ENCODE assay signal across 27 cellular contexts in the genomic region with DNA sequence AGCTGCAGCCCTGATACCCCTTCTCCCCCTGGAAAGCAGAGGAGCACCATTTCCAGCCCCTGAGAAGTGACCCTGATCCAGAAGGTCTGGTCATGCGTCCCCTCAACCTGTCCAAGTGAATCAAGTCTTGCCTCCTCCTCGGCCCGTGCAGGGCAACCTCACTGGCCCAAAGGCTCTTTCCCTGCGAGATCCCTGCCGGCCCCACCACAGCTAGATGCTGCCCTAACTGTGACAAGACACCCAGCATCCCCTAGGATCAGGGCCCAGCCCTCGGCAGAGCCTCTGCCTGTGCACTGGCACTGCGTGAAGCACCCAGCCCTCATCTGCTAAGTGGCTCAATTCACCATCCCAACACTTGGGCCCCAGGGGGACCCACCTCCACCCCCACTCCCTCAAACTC.
"Had no signal": no experiment of that assay in that cellular context is flagged by ENCODE, and none has a peak within 500 bp of the region (broad histone marks: within the 10 kb centered on the region; RNA-seq: fewer than 3 reads in every experiment).

No MANE protein-coding gene starts in this region.

- H2AFZ ChIP-seq: parathyroid adenoma had no signal

- H3K27me3 Mint-ChIP-seq: activated CD4-positive, alpha-beta T cell treated with anti-CD3 and anti-CD28 coated beads for 36 hours had no signal

- ATAC-seq: activated CD4-positive, alpha-beta T cell treated with anti-CD3 and anti-CD28 coated beads for 36 hours; activated CD8-positive, alpha-beta memory T cell treated with anti-CD3 and anti-CD28 coated beads, Interleukin-2, amount 10 ng/mL, durations not matched to agents 7 days and 5 days; activated CD8-positive, alpha-beta T cell treated with anti-CD3 and anti-CD28 coated beads, Interleukin-2, amount 10 ng/mL, durations not matched to agents 7 days and 5 days; activated T-cell treated with anti-CD3 and anti-CD28 coated beads, Interleukin-2, amount 50 U/mL, for 72 hours; right cardiac atrium; stimulated activated effector memory CD8-positive, alpha-beta T cell treated with anti-CD3 and anti-CD28 coated beads, Interleukin-12 subunit alpha, Interleukin-12 subunit beta, amount 100 ng/mL, for 72 hours had no signal

- DNase-seq: activated B cell treated with CpG ODN at 0.5 μM for 24 hours; activated CD4-positive, alpha-beta T cell treated with anti-CD3 and anti-CD28 coated beads for 36 hours; activated CD8-positive, alpha-beta memory T cell treated with anti-CD3 and anti-CD28 coated beads, Interleukin-2, amount 10 ng/mL, durations not matched to agents 7 days and 5 days; activated CD8-positive, alpha-beta T cell treated with anti-CD3 and anti-CD28 coated beads, Interleukin-2, amount 10 ng/mL, durations not matched to agents 7 days and 5 days; activated effector memory CD4-positive, alpha-beta T cell treated with anti-CD3 and anti-CD28 coated beads, Interleukin-2, amount 50 U/mL, for 16 hours; activated naive CD4-positive, alpha-beta T cell treated with anti-CD3 and anti-CD28 coated beads, Interleukin-2, amount 10 ng/mL, durations not matched to agents 7 days and 5 days; activated naive CD8-positive, alpha-beta T cell treated with anti-CD3 and anti-CD28 coated beads, Interleukin-2, amount 10 ng/mL, durations not matched to agents 7 days and 5 days; activated T-cell treated with anti-CD3 and anti-CD28 coated beads, Interleukin-2, amount 50 U/mL, for 72 hours; brain microvascular endothelial cell; central memory CD4-positive, alpha-beta T cell; esophagus squamous epithelium; foreskin melanocyte; mammary epithelial cell; nucleus accumbens; stimulated activated CD4-positive, alpha-beta T cell treated with anti-CD3 and anti-CD28 coated beads, Interleukin-4, amount 100 ng/mL, for 24 hours; thyroid gland; upper lobe of left lung had no signal

- FAIRE-seq: astrocyte had no signal

- H3K4me3 ChIP-seq: esophagus squamous epithelium, thyroid gland, upper lobe of left lung, vagina had no signal

- H3K36me3 ChIP-seq: brain microvascular endothelial cell, esophagus squamous epithelium, thyroid gland, upper lobe of left lung, vagina had no signal

- H3K9me3 Mint-ChIP-seq: activated naive CD4-positive, alpha-beta T cell treated with anti-CD3 and anti-CD28 coated beads, Interleukin-2, amount 10 ng/mL, durations not matched to agents 7 days and 5 days; activated naive CD8-positive, alpha-beta T cell treated with anti-CD3 and anti-CD28 coated beads, Interleukin-2, amount 10 ng/mL, durations not matched to agents 7 days and 5 days; dendritic cell treated with granulocyte-macrophage colony-stimulating factor and Interleukin-4, amounts not matched to agents 40 ng/mL and 50 ng/mL, for 4 days; stimulated activated effector memory CD8-positive, alpha-beta T cell treated with anti-CD3 and anti-CD28 coated beads, Interleukin-12 subunit alpha, Interleukin-12 subunit beta, amount 100 ng/mL, for 72 hours; stimulated activated naive CD8-positive, alpha-beta T cell treated with anti-CD3 and anti-CD28 coated beads, Interleukin-15, Interleukin-2, amounts not matched to agents 100 ng/mL and 50 ng/mL, for 24 hours; T-helper 1 cell treated with Interleukin-12 subunit alpha and Interleukin-12 subunit beta and Interleukin-4 antibody, amounts not matched to agents 30 μg/mL and 1 μg/mL, for 36 hours had no signal

- H3K27ac Mint-ChIP-seq: activated B cell treated with CpG ODN at 0.5 μM for 24 hours; activated CD4-positive, alpha-beta T cell treated with anti-CD3 and anti-CD28 coated beads for 36 hours; activated CD8-positive, alpha-beta memory T cell treated with anti-CD3 and anti-CD28 coated beads, Interleukin-2, amount 10 ng/mL, durations not matched to agents 7 days and 5 days; activated CD8-positive, alpha-beta T cell treated with anti-CD3 and anti-CD28 coated beads, Interleukin-2, amount 10 ng/mL, durations not matched to agents 7 days and 5 days; activated naive CD4-positive, alpha-beta T cell treated with anti-CD3 and anti-CD28 coated beads, Interleukin-2, amount 10 ng/mL, durations not matched to agents 7 days and 5 days; activated naive CD8-positive, alpha-beta T cell treated with anti-CD3 and anti-CD28 coated beads, Interleukin-2, amount 10 ng/mL, durations not matched to agents 7 days and 5 days; activated T-cell treated with anti-CD3 and anti-CD28 coated beads, Interleukin-2, amount 50 U/mL, for 72 hours; dendritic cell treated with granulocyte-macrophage colony-stimulating factor and Interleukin-4, amounts not matched to agents 40 ng/mL and 50 ng/mL, for 4 days; nephron; stimulated activated effector memory CD8-positive, alpha-beta T cell treated with anti-CD3 and anti-CD28 coated beads, Interleukin-12 subunit alpha, Interleukin-12 subunit beta, amount 100 ng/mL, for 72 hours; T-helper 1 cell treated with Interleukin-12 subunit alpha and Interleukin-12 subunit beta and Interleukin-4 antibody, amounts not matched to agents 30 μg/mL and 1 μg/mL, for 36 hours had no signal

- H3K36me3 Mint-ChIP-seq: activated CD8-positive, alpha-beta memory T cell treated with anti-CD3 and anti-CD28 coated beads, Interleukin-2, amount 10 ng/mL, durations not matched to agents 7 days and 5 days; activated naive CD4-positive, alpha-beta T cell treated with anti-CD3 and anti-CD28 coated beads, Interleukin-2, amount 10 ng/mL, durations not matched to agents 7 days and 5 days; activated naive CD8-positive, alpha-beta T cell treated with anti-CD3 and anti-CD28 coated beads, Interleukin-2, amount 10 ng/mL, durations not matched to agents 7 days and 5 days; stimulated activated effector memory CD8-positive, alpha-beta T cell treated with anti-CD3 and anti-CD28 coated beads, Interleukin-12 subunit alpha, Interleukin-12 subunit beta, amount 100 ng/mL, for 72 hours had no signal

- H3K27me3 ChIP-seq: brain microvascular endothelial cell, thyroid gland, upper lobe of left lung, vagina had no signal

- H3K9ac ChIP-seq: parathyroid adenoma had no signal

- H3K27ac ChIP-seq: brain microvascular endothelial cell, epithelial cell of prostate, parathyroid adenoma, thyroid gland, vagina had no signal

- H3K4me1 ChIP-seq: parathyroid adenoma, thyroid gland, upper lobe of left lung, vagina had no signal

- H3K9me3 ChIP-seq: thyroid gland had no signal

- H3K4me3 Mint-ChIP-seq: activated B cell treated with CpG ODN at 0.5 μM for 24 hours; activated CD4-positive, alpha-beta T cell treated with anti-CD3 and anti-CD28 coated beads for 36 hours; activated CD8-positive, alpha-beta memory T cell treated with anti-CD3 and anti-CD28 coated beads, Interleukin-2, amount 10 ng/mL, durations not matched to agents 7 days and 5 days; activated CD8-positive, alpha-beta T cell treated with anti-CD3 and anti-CD28 coated beads, Interleukin-2, amount 10 ng/mL, durations not matched to agents 7 days and 5 days; activated naive CD4-positive, alpha-beta T cell treated with anti-CD3 and anti-CD28 coated beads, Interleukin-2, amount 10 ng/mL, durations not matched to agents 7 days and 5 days; activated naive CD8-positive, alpha-beta T cell treated with anti-CD3 and anti-CD28 coated beads, Interleukin-2, amount 10 ng/mL, durations not matched to agents 7 days and 5 days; activated T-cell treated with anti-CD3 and anti-CD28 coated beads, Interleukin-2, amount 50 U/mL, for 72 hours; dendritic cell treated with granulocyte-macrophage colony-stimulating factor and Interleukin-4, amounts not matched to agents 40 ng/mL and 50 ng/mL, for 4 days; nephron; stimulated activated effector memory CD8-positive, alpha-beta T cell treated with anti-CD3 and anti-CD28 coated beads, Interleukin-12 subunit alpha, Interleukin-12 subunit beta, amount 100 ng/mL, for 72 hours; stimulated activated naive CD8-positive, alpha-beta T cell treated with anti-CD3 and anti-CD28 coated beads, Interleukin-15, Interleukin-2, amounts not matched to agents 100 ng/mL and 50 ng/mL, for 24 hours; T-helper 1 cell treated with Interleukin-12 subunit alpha and Interleukin-12 subunit beta and Interleukin-4 antibody, amounts not matched to agents 30 μg/mL and 1 μg/mL, for 36 hours had no signal
